33 cellular contexts compared by ENCODE assay signal in the genomic region with DNA sequence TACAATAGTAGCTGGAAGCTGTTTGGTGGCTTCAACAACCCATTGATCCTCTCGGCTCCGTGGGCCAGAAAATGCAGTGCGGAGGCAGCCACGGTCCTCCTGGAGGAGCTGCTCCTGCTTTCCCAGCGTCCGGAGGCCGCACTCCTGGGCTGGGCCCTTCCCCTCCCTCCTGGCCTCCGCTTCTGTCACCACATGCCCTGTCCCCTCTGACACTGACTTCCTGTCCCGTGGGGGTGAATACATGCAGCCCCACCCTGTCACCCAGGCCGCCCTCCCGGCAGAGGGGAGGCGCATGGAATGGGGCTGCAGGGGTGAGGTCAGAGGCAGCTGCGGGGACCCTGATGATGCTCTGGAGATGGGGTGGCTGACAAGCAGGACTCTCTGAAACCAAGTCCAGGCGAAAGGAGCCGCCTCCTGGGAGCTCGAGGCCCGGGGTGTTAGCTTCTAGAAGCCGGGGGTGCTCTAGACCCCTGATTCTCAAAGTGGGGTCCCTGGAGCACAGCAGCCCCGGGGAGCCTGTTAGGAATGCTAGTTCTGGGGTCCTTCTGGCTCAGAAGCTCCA.
"Had no signal": no experiment of that assay in that cellular context is flagged by ENCODE, and none has a peak within 500 bp of the region (broad histone marks: within the 10 kb centered on the region; RNA-seq: fewer than 3 reads in every experiment).

No MANE protein-coding gene starts in this region.

- H3K36me3 ChIP-seq: adrenal gland, breast epithelium, MG63, SJSA1 had no signal

- H3K4me2 ChIP-seq: PC-9, SK-N-SH had no signal

- H3K9me3 ChIP-seq: adrenal gland, body of pancreas, breast epithelium, MG63, SJSA1, SK-N-SH had no signal

- H3K4me3 ChIP-seq: adrenal gland, body of pancreas, breast epithelium, MG63, PC-9, SJSA1 had no signal

- H3K27ac ChIP-seq: adrenal gland, body of pancreas, breast epithelium, PC-9, RWPE1, SJSA1, VCaP had no signal

- H3K9ac ChIP-seq: SK-N-SH had no signal

- H3K4me1 ChIP-seq: adrenal gland, body of pancreas, breast epithelium, SJSA1 had no signal

- H2AFZ ChIP-seq: PC-9 had no signal

- ATAC-seq: activated naive CD4-positive, alpha-beta T cell treated with anti-CD3 and anti-CD28 coated beads, Interleukin-2, amount 50 U/mL, for 72 hours; activated T-cell treated with anti-CD3 and anti-CD28 coated beads, Interleukin-2, amount 50 U/mL, for 4 hours; body of pancreas; T-cell had no signal

- DNase-seq: activated B cell treated with CpG ODN at 0.5 μM for 24 hours; activated CD4-positive, alpha-beta memory T cell treated with anti-CD3 and anti-CD28 coated beads for 36 hours; activated CD4-positive, alpha-beta T cell treated with anti-CD3 and anti-CD28 coated beads for 4 hours; activated CD4-positive, alpha-beta T cell treated with anti-CD3 and anti-CD28 coated beads, Interleukin-2, amount 50 U/mL, for 1 hour; activated CD4-positive, CD25-positive, alpha-beta regulatory T cell treated with anti-CD3 and anti-CD28 coated beads, Interleukin-2, amount 50 U/mL, for 72 hours; activated CD8-positive, alpha-beta memory T cell treated with anti-CD3 and anti-CD28 coated beads, Interleukin-2, amount 50 U/mL, for 4 hours; activated gamma-delta T cell treated with Interleukin-2 at 50 U/mL for 16 hours; activated naive CD4-positive, alpha-beta T cell treated with anti-CD3 and anti-CD28 coated beads for 36 hours; activated T-cell treated with anti-CD3 and anti-CD28 coated beads for 4 hours; activated T-cell treated with anti-CD3 and anti-CD28 coated beads, Interleukin-2, amount 50 U/mL, for 4 hours; adrenal gland; body of pancreas; Kasumi-1; KG1; MG63; NCI-H1048; NCI-H1105 treated with DMSO at 0.1 percent for 48 hours; NCI-H1436; NCI-H1694; NCI-H2029; NCI-H345; NCI-H524 treated with DMSO at 0.1 percent for 48 hours; SHP77; SK-N-SH; T-cell; T-helper 2 cell; T-helper 9 cell had no signal
